ENCODE assay signal across 1 cellular context in genomic region chr11:126104420-126104819, GRCh38.
TF ChIP-seq lines count a peak whose summit lies in the region.

No MANE protein-coding gene starts in this region.

TF ChIP-seq in HEK293, 187 proteins besides CTCF, POLR2A, EP300 and RAD21 (continued from another document):
- TF ChIP-seq ZNF398 (tag by site-specific recombination; IDR thresholded peaks at IDR 0.05) = peak; percentile 81
TF ChIP-seq in HEK293: peak in this region for 14.
